ENCODE assay signal across 8 cellular contexts in genomic region chr9:128066713-128067621, GRCh38. TPM values are rescaled to one million over a fixed set of nuclear protein-coding genes. Genes with fewer than 3 reads are reported as not detected.
DNase-seq lines count a peak whose midpoint lies in the region; ATAC-seq, FAIRE-seq and TF ChIP-seq lines count a peak whose summit lies in the region.

NAIF1 (minus strand) TSS chr9:128067320; CDS start chr9:128067101, 219 bp downstream.

- no peak for FAIRE-seq in GM12891 (lab: Jason Lieb, UNC)

- H3K36me3 ChIP-seq in adrenal gland (replicated peaks in 1 of 2) (peaks cover 0 to 16% of the 10 kb centered on the region in 2 donors), heart right ventricle (peaks cover 0 to 17% (median 0%) of the 10 kb centered on the region in 9 donors), upper lobe of right lung (no peaks in the 10 kb centered on the region)

- H3K9me3 ChIP-seq in adrenal gland (replicated peaks in 1 of 3) (no peaks in the 10 kb centered on the region), heart right ventricle (no peaks in the 10 kb centered on the region), upper lobe of right lung (no peaks in the 10 kb centered on the region)

- peak in 1 of 6 experiments; percentile 5 for TF ChIP-seq CTCF in adrenal gland (IDR thresholded peaks at IDR 0.05)
- no peak for TF ChIP-seq CTCF in heart right ventricle (IDR thresholded peaks at IDR 0.05)
- TF ChIP-seq CTCF in upper lobe of right lung (IDR thresholded peaks at IDR 0.05): no peak

- ATAC-seq in HG02840 (IDR thresholded peaks at IDR 0.05; ENCODE audit: low FRiP score, unreplicated experiment): peak; percentile 66
- ATAC-seq in heart right ventricle: peak; percentile 77 to 95 (median 88)
- ATAC-seq in upper lobe of right lung: peak; percentile 83

- peak; percentile 84 for DNase-seq in GM12891 (ENCODE audit: insufficient read length, low spot score)
- DNase-seq in NCI-H1436 treated with DMSO at 0.1 percent for 48 hours (lab: John Stamatoyannopoulos, UW): peak; percentile 99
- DNase-seq in T-helper 1 cell: peak; percentile 91 to 99 (median 93)
- DNase-seq in adrenal gland: peak; percentile 97 to 99 (median 98)
- peak; percentile 96 to 98 for DNase-seq in heart right ventricle
- peak; percentile 96 to 100 (median 97) for DNase-seq in posterior cingulate gyrus
- peak; percentile 97 for DNase-seq in upper lobe of right lung

- TF ChIP-seq POLR2A in GM12891 (IDR thresholded peaks at IDR 0.05; ENCODE audit: low read depth, low read length): no peak
- peak in 1 of 2 donors; percentile 43 for TF ChIP-seq POLR2A in adrenal gland (IDR thresholded peaks at IDR 0.05)

- H3K27me3 ChIP-seq in adrenal gland (no peaks in the 10 kb centered on the region), heart right ventricle (no peaks in the 10 kb centered on the region), upper lobe of right lung (no peaks in the 10 kb centered on the region)

- peaks cover 25 to 61% of the 10 kb centered on the region in 2 donors for H3K4me1 ChIP-seq in adrenal gland (replicated peaks in 1 of 2)
- H3K4me1 ChIP-seq in heart right ventricle: peaks cover 9 to 76% (median 44%) of the 10 kb centered on the region in 9 donors
- H3K4me1 ChIP-seq in upper lobe of right lung: peaks cover 49% of the 10 kb centered on the region

- WGBS in adrenal gland, 4 donors: 18 to 36% (median 28%) methylated on average over 27 to 53 of the region's 53 CpGs
- WGBS in heart right ventricle, 2 donors: 37% methylated on average over 53 of the region's 53 CpGs

- intact Hi-C loops in adrenal gland (cut with DNase I): no loop called here
- intact Hi-C loops in heart right ventricle (cut with DNase I): loop anchor here in 1 of 10 donors (10.0 kb wide), 1 partner anchor 48 kb away; no protein-coding TSS in a partner anchor
- intact Hi-C loops in posterior cingulate gyrus (cut with DNase I): no loop called here
- intact Hi-C loops in upper lobe of right lung (cut with DNase I): no loop called here

- peak within 1 kb of the TSS; percentile 62 to 81 (median 73) for H3K4me3 ChIP-seq in adrenal gland
- H3K4me3 ChIP-seq in heart right ventricle: peak within 1 kb of the TSS; percentile 54 to 98 (median 88)
- peak within 1 kb of the TSS; percentile 97 for H3K4me3 ChIP-seq in upper lobe of right lung

- H3K27ac ChIP-seq in adrenal gland (peak within 1 kb of the TSS; percentile 71 to 100 (median 96)), heart right ventricle (peak within 1 kb of the TSS; percentile 88 to 99 (median 98)), upper lobe of right lung (peak within 1 kb of the TSS; percentile 99)

TF ChIP-seq in GM12891, 5 proteins besides CTCF, POLR2A, EP300 and RAD21:
- TF ChIP-seq PAX5 (IDR thresholded peaks at IDR 0.05; ENCODE audit: insufficient read depth, low read length, severe bottlenecking) (no peak), TAF1 (IDR thresholded peaks at IDR 0.05; ENCODE audit: low read depth, low read length) (no peak), POU2F2 (IDR thresholded peaks at IDR 0.05; ENCODE audit: low read depth, low read length) (no peak), POLR2AphosphoS5 (IDR thresholded peaks at IDR 0.05; ENCODE audit: low read depth, low read length) (no peak), SPI1 (IDR thresholded peaks at IDR 0.05; ENCODE audit: low read depth, low read length) (peak; percentile 86)
TF ChIP-seq in GM12891: peak in this region for 1.

RNA-seq across cellular contexts. Expression of gene NAIF1, which starts in this region (rescaled TPM):
- polyA plus RNA-seq in GM12891 (2012; ENCODE audit: low read depth, missing spikeins): 7.0 TPM
- total RNA-seq in adrenal gland: 10 to 100 TPM in 6 of 8 donors, 1 to 10 TPM in 2; 8.0 to 20.7 (median 12.2) TPM
- 10 to 100 TPM in 2 of 3 donors, 1 to 10 TPM in 1; 6.6 to 12.8 (median 10.8) TPM for polyA plus RNA-seq in adrenal gland
- total RNA-seq in heart right ventricle: 1 to 10 TPM; 3.2 to 7.0 (median 5.5) TPM
- 1 to 10 TPM; 4.4 to 7.2 TPM for polyA plus RNA-seq in heart right ventricle
- 11.8 TPM for total RNA-seq in upper lobe of right lung

Comparison
In these comparisons a context has a peak if more than half of its experiments do, and no peak if none do; other contexts are left out.
1. Peak in every context shown above with its lines: DNase-seq, ATAC-seq, H3K4me3 ChIP-seq and H3K27ac ChIP-seq.